In genomic region chr17:3918372-3919122, GRCh38 we compare ENCODE assay signal across 15 cellular contexts. TPM values are rescaled to one million over a fixed set of nuclear protein-coding genes. Genes with fewer than 3 reads are reported as not detected.
DNase-seq lines count a peak whose midpoint lies in the region; ATAC-seq, FAIRE-seq and TF ChIP-seq lines count a peak whose summit lies in the region.
"Had no signal": no experiment of that assay in that cellular context is flagged by ENCODE, and none has a peak within 500 bp of the region (broad histone marks: within the 10 kb centered on the region; RNA-seq: fewer than 3 reads in every experiment).

No MANE protein-coding gene starts in this region.

- CTCF ChIA-PET in A549 (lab: Yijun Ruan, JAX): interaction anchor here (0.8 to 13.0 kb wide), 4 partner anchors 18 to 85 kb away, joined by 3 to 256 read pairs (median 85); partner anchors contain the start of gene CAMKK1

- H3K4me1 ChIP-seq in A549 (peaks cover 20% of the 10 kb centered on the region; the same call in 2 of the 3 replicates), GM23338 (ENCODE audit: insufficient read depth) (no peaks in the 10 kb centered on the region; the same call in 1 of the 2 replicates), duodenal mucosa (ENCODE audit: control insufficient read depth in 1 of 2, insufficient read depth in 2 of 2, low read length in 2 of 2) (peaks cover 23 to 40% of the 10 kb centered on the region in 2 donors)

- ATAC-seq in A549: peak; percentile 17; a peak in 3 of 6 replicates
- peak; percentile 12; the same call in 2 of the 3 replicates for ATAC-seq in GM23338
- no peak for ATAC-seq in HG03175 (IDR thresholded peaks at IDR 0.05; ENCODE audit: unreplicated experiment)
- no peak for ATAC-seq in HG03097 (IDR thresholded peaks at IDR 0.05; ENCODE audit: low FRiP score, unreplicated experiment)
- ATAC-seq: natural killer cell treated with Interleukin-12 subunit alpha and Interleukin-12 subunit beta and Interleukin-15 and Interleukin-18, amount 100 ng/mL, for 72 hours had no signal

- WGBS in A549 (ENCODE audit: missing lambda C conversion rate): 74% methylated on average over 8 of the region's 8 CpGs

- H3K27me3 ChIP-seq in GM23338 (ENCODE audit: insufficient read depth) (no peaks in the 10 kb centered on the region), duodenal mucosa (ENCODE audit: control insufficient read depth in 1 of 2, insufficient read depth in 2 of 2, low read length in 2 of 2) (no peaks in the 10 kb centered on the region)

- no peak for FAIRE-seq in A549 (lab: Jason Lieb, UNC)

- TF ChIP-seq EP300 in A549 (IDR thresholded peaks at IDR 0.05): no peak

- H3F3A ChIP-seq in GM23338 (replicated peaks; ENCODE audit: low read depth): no peaks in the 10 kb centered on the region

- H3K4me3 Mint-ChIP-seq in GM23338 (no peak overlapping the region), neural crest cell (no peak overlapping the region)
- H3K4me3 Mint-ChIP-seq: CD4-positive, CD25-positive, alpha-beta regulatory T cell; natural killer cell treated with Interleukin-12 subunit alpha and Interleukin-12 subunit beta and Interleukin-15 and Interleukin-18, amount 100 ng/mL, for 72 hours had no signal

- peaks cover 5% of the 10 kb centered on the region for H3K4me1 Mint-ChIP-seq in GM23338
- H3K4me1 Mint-ChIP-seq in neural crest cell: no peaks in the 10 kb centered on the region

- TF ChIP-seq RAD21 in A549 (conservative IDR thresholded peaks at IDR 0.05 in 1 of 2, IDR thresholded peaks at IDR 0.05 in 1 of 2): no peak

- POLR2A ChIA-PET in A549 (lab: Yijun Ruan, JAX): interaction anchor here (0.6 kb wide), 1 partner anchor 206 kb away, joined by 7 read pairs; no protein-coding TSS in a partner anchor

- H3K36me3 ChIP-seq in GM23338 (ENCODE audit: insufficient read depth): no peaks in the 10 kb centered on the region
- no peaks in the 10 kb centered on the region for H3K36me3 ChIP-seq in duodenal mucosa (ENCODE audit: control insufficient read depth in 1 of 2, insufficient read depth in 2 of 2, low read length in 2 of 2)

- H3K9ac ChIP-seq in duodenal mucosa (ENCODE audit: low read depth in 1 of 2, low read length in 2 of 2): peak overlapping the region in 1 of 2 donors; percentile 2

- H3K27ac Mint-ChIP-seq in GM23338 (no peak overlapping the region), neural crest cell (ENCODE audit: unreplicated experiment) (peak overlapping the region; percentile 57)
- H3K27ac Mint-ChIP-seq: natural killer cell treated with Interleukin-12 subunit alpha and Interleukin-12 subunit beta and Interleukin-15 and Interleukin-18, amount 100 ng/mL, for 72 hours had no signal

- no peak overlapping the region for H3K4me3 ChIP-seq in A549
- no peak overlapping the region for H3K4me3 ChIP-seq in GM23338
- no peak overlapping the region for H3K4me3 ChIP-seq in duodenal mucosa (ENCODE audit: low read depth in 1 of 2, low read length in 2 of 2)

- no peaks in the 10 kb centered on the region for H3K9me2 ChIP-seq in GM23338 (ENCODE audit: insufficient read depth)

- H3K9me3 ChIP-seq in A549 (no peaks in the 10 kb centered on the region), duodenal mucosa (ENCODE audit: control insufficient read depth in 1 of 2, low read length in 2 of 2) (no peaks in the 10 kb centered on the region)

- in situ Hi-C loops in G401 (cut with HindIII; ENCODE audit: low sequenced_read_pairs): no loop called here

- H3K36me3 Mint-ChIP-seq in GM23338 (ENCODE audit: low read depth): no peaks in the 10 kb centered on the region
- H3K36me3 Mint-ChIP-seq in neural crest cell (ENCODE audit: low read depth): no peaks in the 10 kb centered on the region
- H3K36me3 Mint-ChIP-seq: CD4-positive, CD25-positive, alpha-beta regulatory T cell; natural killer cell treated with Interleukin-12 subunit alpha and Interleukin-12 subunit beta and Interleukin-15 and Interleukin-18, amount 100 ng/mL, for 72 hours had no signal

- no peak for TF ChIP-seq CTCF in A549 (IDR thresholded peaks at IDR 0.05)
- TF ChIP-seq CTCF in GM23338 (conservative IDR thresholded peaks at IDR 0.05; ENCODE audit: low read depth in 2 of 2): no peak
- TF ChIP-seq CTCF in neural crest cell (conservative IDR thresholded peaks at IDR 0.05): no peak

- peak overlapping the region; percentile 38; the same call in 1 of the 2 replicates for H2AFZ ChIP-seq in GM23338

- H3K9me3 Mint-ChIP-seq in GM23338 (no peaks in the 10 kb centered on the region), neural crest cell (no peaks in the 10 kb centered on the region)
- H3K9me3 Mint-ChIP-seq: CD4-positive, CD25-positive, alpha-beta regulatory T cell; natural killer cell treated with Interleukin-12 subunit alpha and Interleukin-12 subunit beta and Interleukin-15 and Interleukin-18, amount 100 ng/mL, for 72 hours had no signal

- H3K27ac ChIP-seq in A549 (peak overlapping the region in 1 of 2 experiments; percentile 11; a peak in 1 of 6 replicates), GM23338 (ENCODE audit: low read depth) (no peak overlapping the region), duodenal mucosa (ENCODE audit: low read depth, low read length) (peak overlapping the region; percentile 30)

- DNase-seq in A549 (ENCODE audit: low read depth in 1 of 2, low spot score in 1 of 2): no peak
- no peak for DNase-seq in GM23338 (ENCODE audit: low spot score)
- DNase-seq in neural crest cell (ENCODE audit: low read depth, low spot score): no peak
- DNase-seq in activated naive CD4-positive, alpha-beta T cell (lab: John Stamatoyannopoulos, UW): no peak
- no peak for DNase-seq in G401 (ENCODE audit: low spot score)
- DNase-seq: activated CD4-positive, alpha-beta T cell treated with anti-CD3 and anti-CD28 coated beads for 4 hours; activated gamma-delta T cell; CD4-positive, CD25-positive, alpha-beta regulatory T cell; cerebellar nuclear complex; NCI-H146 had no signal

- H3K4me2 ChIP-seq in A549 (no peak overlapping the region), GM23338 (no peak overlapping the region)

- no peaks in the 10 kb centered on the region for H3K79me2 ChIP-seq in GM23338 (replicated peaks; ENCODE audit: insufficient read depth)

- H4K20me1 ChIP-seq in GM23338 (replicated peaks; ENCODE audit: insufficient read depth): no peaks in the 10 kb centered on the region

- TF ChIP-seq POLR2A in A549 (IDR thresholded peaks at IDR 0.05; ENCODE audit: low read length): no peak

- H3K27me3 Mint-ChIP-seq in GM23338 (ENCODE audit: insufficient read depth, low read depth, poor library complexity) (peaks cover 4% of the 10 kb centered on the region), neural crest cell (ENCODE audit: low read depth) (no peaks in the 10 kb centered on the region)
- H3K27me3 Mint-ChIP-seq: CD4-positive, CD25-positive, alpha-beta regulatory T cell had no signal

TF ChIP-seq in A549, 52 proteins besides CTCF, POLR2A, EP300 and RAD21 (continues in another document):
- TF ChIP-seq ZSCAN20 (CRISPR knock-in tag; IDR thresholded peaks at IDR 0.05) (no peak), E2F6 (IDR thresholded peaks at IDR 0.05; ENCODE audit: borderline replicate concordance, low read depth) (no peak), JUN (IDR thresholded peaks at IDR 0.05) (no peak)

TF ChIP-seq in GM23338, 12 proteins besides CTCF, POLR2A, EP300 and RAD21 (continues in another document):
- no peak for TF ChIP-seq CREB1 (CRISPR knock-in tag; IDR thresholded peaks at IDR 0.05; ENCODE audit: low read depth)

RNA-seq across cellular contexts. Expression of gene P2RX1, which starts 2.3 kb away (rescaled TPM):
- polyA plus RNA-seq in A549 (2011; rRNA removed) (0.03 and 0.05 TPM in 2 replicates), A549 (2017; fragmentation: RNase III; extraction: RNeasy Plus Mini Kit Qiagen cat#74134 plus additional on column Dnase treatment) (0.09 to 0.13 TPM in 2 of 3 replicates, not detected in the other), GM23338 (2016; fragmentation: Nextera tagmentation; extraction: Ambion mirVana) (0.17 and 0.31 TPM in 2 replicates)
- polyA plus RNA-seq in A549 (2012; cell fraction: cytosol; rRNA removed): 0.03 and 0.04 TPM in 2 replicates
- 0.17 and 0.37 TPM in 2 replicates for polyA plus RNA-seq in A549 (2012; cell fraction: nucleus; rRNA removed)
- polyA minus RNA-seq in A549 (2011; rRNA and poly(A)+ RNA removed): 0.10 and 0.21 TPM in 2 replicates
- 0.19 and 2.2 TPM in 2 replicates for total RNA-seq in GM23338 (2014; rRNA removed; shearing (Covaris generic))
- total RNA-seq in neural crest cell: not detected in 2 replicates
- not detected in 2 replicates for total RNA-seq in G401 (2014; rRNA removed; shearing (Covaris generic))
- polyA plus RNA-seq: CD4-positive, CD25-positive, alpha-beta regulatory T cell; fibroblast of lung had no signal

RNA-seq across cellular contexts. Expression of gene CAMKK1, which starts 25.7 kb away (rescaled TPM):
- polyA plus RNA-seq in A549 (2011; rRNA removed): 6.9 and 7.7 TPM in 2 replicates
- 17.0 and 21.1 TPM in 2 replicates for polyA plus RNA-seq in A549 (2012; cell fraction: cytosol; rRNA removed)
- polyA plus RNA-seq in A549 (2012; cell fraction: nucleus; rRNA removed): 44.0 and 47.1 TPM in 2 replicates
- 12.6 to 15.3 TPM (median 14.8 TPM) in 3 replicates for polyA plus RNA-seq in A549 (2017; fragmentation: RNase III; extraction: RNeasy Plus Mini Kit Qiagen cat#74134 plus additional on column Dnase treatment)
- 10.2 and 11.8 TPM in 2 replicates for polyA minus RNA-seq in A549 (2011; rRNA and poly(A)+ RNA removed)
- total RNA-seq in GM23338 (2014; rRNA removed; shearing (Covaris generic)): 7.1 and 8.7 TPM in 2 replicates
- polyA plus RNA-seq in GM23338 (2016; fragmentation: Nextera tagmentation; extraction: Ambion mirVana): 4.3 TPM in 2 replicates
- 4.0 and 4.5 TPM in 2 replicates for total RNA-seq in neural crest cell
- total RNA-seq in G401 (2014; rRNA removed; shearing (Covaris generic)): 2.3 and 3.4 TPM in 2 replicates

RNA-seq across cellular contexts. Expression of gene ATP2A3, which starts 45.7 kb away (rescaled TPM):
- 5.5 and 6.3 TPM in 2 replicates for polyA plus RNA-seq in A549 (2011; rRNA removed)
- polyA plus RNA-seq in A549 (2012; cell fraction: cytosol; rRNA removed): 4.0 and 5.4 TPM in 2 replicates
- 14.8 and 16.2 TPM in 2 replicates for polyA plus RNA-seq in A549 (2012; cell fraction: nucleus; rRNA removed)
- polyA plus RNA-seq in A549 (2017; fragmentation: RNase III; extraction: RNeasy Plus Mini Kit Qiagen cat#74134 plus additional on column Dnase treatment): 2.5 to 4.1 TPM (median 3.1 TPM) in 3 replicates
- polyA minus RNA-seq in A549 (2011; rRNA and poly(A)+ RNA removed): 5.7 and 7.4 TPM in 2 replicates
- total RNA-seq in GM23338 (2014; rRNA removed; shearing (Covaris generic)): 32.6 and 35.2 TPM in 2 replicates
- 8.2 and 9.6 TPM in 2 replicates for polyA plus RNA-seq in GM23338 (2016; fragmentation: Nextera tagmentation; extraction: Ambion mirVana)
- total RNA-seq in neural crest cell: 1.1 and 1.6 TPM in 2 replicates
- total RNA-seq in G401 (2014; rRNA removed; shearing (Covaris generic)): 4.2 and 4.5 TPM in 2 replicates

Comparison
In these comparisons a context has a peak if more than half of its experiments do, and no peak if none do; other contexts are left out.
1. ATAC-seq: peak in A549 (2 of 2) and GM23338 (single experiment); none in HG03175 (single experiment) and HG03097 (single experiment).